ENCODE assay signal across 18 cellular contexts in genomic region chr2:212193066-212193465, GRCh38.
"Had no signal": no experiment of that assay in that cellular context is flagged by ENCODE, and none has a peak within 500 bp of the region (broad histone marks: within the 10 kb centered on the region; RNA-seq: fewer than 3 reads in every experiment).

No MANE protein-coding gene starts in this region.

- H3K4me3 Mint-ChIP-seq: activated naive CD4-positive, alpha-beta T cell treated with anti-CD3 and anti-CD28 coated beads, Interleukin-2, amount 50 U/mL, for 24 hours; dendritic cell treated with granulocyte-macrophage colony-stimulating factor and Interleukin-4, amounts not matched to agents 40 ng/mL and 50 ng/mL, for 4 days; stimulated activated naive CD8-positive, alpha-beta T cell treated with anti-CD3 and anti-CD28 coated beads, Interleukin-15, Interleukin-2, amounts not matched to agents 100 ng/mL and 50 ng/mL, for 24 hours; WTC11 had no signal

- H3K9me3 Mint-ChIP-seq: activated naive CD4-positive, alpha-beta T cell treated with anti-CD3 and anti-CD28 coated beads, Interleukin-2, amount 50 U/mL, for 24 hours; dendritic cell treated with granulocyte-macrophage colony-stimulating factor and Interleukin-4, amounts not matched to agents 40 ng/mL and 50 ng/mL, for 4 days; stimulated activated naive CD8-positive, alpha-beta T cell treated with anti-CD3 and anti-CD28 coated beads, Interleukin-15, Interleukin-2, amounts not matched to agents 100 ng/mL and 50 ng/mL, for 24 hours had no signal

- DNase-seq: activated gamma-delta T cell treated with Interleukin-2 at 50 U/mL for 16 hours; activated T-cell treated with anti-CD3 and anti-CD28 coated beads, Interleukin-2, amount 50 U/mL, for 1 hour; anterior cingulate cortex; body of pancreas; effector CD8-positive, alpha-beta T cell; foreskin keratinocyte; kidney; lower lobe of right lung; mesendoderm; mucosa of descending colon; nucleus accumbens; right lobe of liver; stimulated activated CD4-positive, alpha-beta T cell treated with anti-CD3 and anti-CD28 coated beads, Interleukin-1b, Interleukin-23, amount 100 ng/mL, for 48 hours; thyroid gland had no signal

- H3K4me1 Mint-ChIP-seq: activated naive CD4-positive, alpha-beta T cell treated with anti-CD3 and anti-CD28 coated beads, Interleukin-2, amount 50 U/mL, for 24 hours; WTC11 had no signal

- FAIRE-seq: kidney had no signal

- H3K36me3 Mint-ChIP-seq: activated naive CD4-positive, alpha-beta T cell treated with anti-CD3 and anti-CD28 coated beads, Interleukin-2, amount 50 U/mL, for 24 hours; WTC11 had no signal

- H3K27me3 Mint-ChIP-seq: activated naive CD4-positive, alpha-beta T cell treated with anti-CD3 and anti-CD28 coated beads, Interleukin-2, amount 50 U/mL, for 24 hours; dendritic cell treated with granulocyte-macrophage colony-stimulating factor and Interleukin-4, amounts not matched to agents 40 ng/mL and 50 ng/mL, for 4 days; stimulated activated naive CD8-positive, alpha-beta T cell treated with anti-CD3 and anti-CD28 coated beads, Interleukin-15, Interleukin-2, amounts not matched to agents 100 ng/mL and 50 ng/mL, for 24 hours had no signal

- H3K27ac Mint-ChIP-seq: activated naive CD4-positive, alpha-beta T cell treated with anti-CD3 and anti-CD28 coated beads, Interleukin-2, amount 50 U/mL, for 24 hours; dendritic cell treated with granulocyte-macrophage colony-stimulating factor and Interleukin-4, amounts not matched to agents 40 ng/mL and 50 ng/mL, for 4 days; stimulated activated naive CD8-positive, alpha-beta T cell treated with anti-CD3 and anti-CD28 coated beads, Interleukin-15, Interleukin-2, amounts not matched to agents 100 ng/mL and 50 ng/mL, for 24 hours; WTC11 had no signal
